ENCODE assay signal across 23 cellular contexts in the genomic region with DNA sequence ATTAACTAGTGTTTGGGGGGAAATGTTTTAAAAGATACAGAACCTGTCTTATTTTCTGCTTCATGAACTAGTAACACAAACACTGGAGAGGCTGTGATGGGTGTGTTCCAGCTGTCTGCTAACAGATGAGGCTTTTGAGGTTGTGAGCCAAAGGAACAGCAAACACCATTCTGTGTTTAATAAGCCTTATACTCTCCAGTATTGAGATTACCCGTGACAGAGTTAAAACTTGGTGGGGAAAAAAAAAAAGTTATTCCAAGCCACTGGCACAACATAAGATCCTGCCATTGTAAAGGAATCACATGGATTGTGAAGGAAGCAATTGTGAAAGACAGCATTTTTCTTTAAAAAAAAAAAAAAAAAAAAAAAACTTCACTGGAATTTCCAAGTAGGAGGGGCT. TPM values are rescaled to one million over a fixed set of nuclear protein-coding genes. Genes with fewer than 3 reads are reported as not detected.
DNase-seq lines count a peak whose midpoint lies in the region.
"Had no signal": no experiment of that assay in that cellular context is flagged by ENCODE, and none has a peak within 500 bp of the region (broad histone marks: within the 10 kb centered on the region; RNA-seq: fewer than 3 reads in every experiment).

No MANE protein-coding gene starts in this region.

- H3K36me3 Mint-ChIP-seq in activated CD4-positive, alpha-beta memory T cell treated with anti-CD3 and anti-CD28 coated beads, Interleukin-2, amount 10 ng/mL, durations not matched to agents 7 days and 5 days (ENCODE audit: low read depth), result no peaks in the 10 kb centered on the region
- H3K36me3 Mint-ChIP-seq in activated T-helper 1 cell treated with anti-CD3 and anti-CD28 coated beads, Interleukin-12 subunit alpha, Interleukin-12 subunit beta, Interleukin-2, Interleukin-4 antibody, amounts not matched to agents 30 ng/mL and 10 ng/mL and 1 ng/mL, durations not matched to agents 14 hours and 24 hours and 36 hours (ENCODE audit: low read depth), result no peaks in the 10 kb centered on the region
- H3K36me3 Mint-ChIP-seq: activated naive CD4-positive, alpha-beta T cell treated with anti-CD3 and anti-CD28 coated beads, Interleukin-2, amount 10 ng/mL, durations not matched to agents 7 days and 5 days; T-cell had no signal

- H3K27ac Mint-ChIP-seq in activated CD4-positive, alpha-beta memory T cell treated with anti-CD3 and anti-CD28 coated beads, Interleukin-2, amount 10 ng/mL, durations not matched to agents 7 days and 5 days, result no peak overlapping the region
- no peak overlapping the region for H3K27ac Mint-ChIP-seq in activated T-helper 1 cell treated with anti-CD3 and anti-CD28 coated beads, Interleukin-12 subunit alpha, Interleukin-12 subunit beta, Interleukin-2, Interleukin-4 antibody, amounts not matched to agents 30 ng/mL and 10 ng/mL and 1 ng/mL, durations not matched to agents 14 hours and 24 hours and 36 hours
- H3K27ac Mint-ChIP-seq: activated naive CD4-positive, alpha-beta T cell treated with anti-CD3 and anti-CD28 coated beads, Interleukin-2, amount 10 ng/mL, durations not matched to agents 7 days and 5 days; T-cell had no signal

- DNase-seq in GM03348 (ENCODE audit: low spot score) (peak; percentile 18), NCI-H1694 (lab: John Stamatoyannopoulos, UW) (peak; percentile 87), epidermal melanocyte (ENCODE audit: insufficient read length, low spot score) (peak; percentile 76), lung microvascular endothelial cell (ENCODE audit: low read depth in 2 of 2) (peak; percentile 13 to 20), hippocampal formation (lab: John Stamatoyannopoulos, UW) (no peak)
- DNase-seq in activated CD4-positive, alpha-beta memory T cell treated with anti-CD3 and anti-CD28 coated beads, Interleukin-2, amount 10 ng/mL, durations not matched to agents 7 days and 5 days, result no peak
- no peak for DNase-seq in activated T-helper 1 cell treated with anti-CD3 and anti-CD28 coated beads, Interleukin-12 subunit alpha, Interleukin-12 subunit beta, Interleukin-2, Interleukin-4 antibody, amounts not matched to agents 30 ng/mL and 10 ng/mL and 1 ng/mL, durations not matched to agents 14 hours and 24 hours and 36 hours (ENCODE audit: low spot score)
- DNase-seq: ACHN; activated CD4-positive, alpha-beta T cell treated with anti-CD3 and anti-CD28 coated beads, Interleukin-2, amount 50 U/mL, for 48 hours; activated CD8-positive, alpha-beta memory T cell treated with anti-CD3 and anti-CD28 coated beads, Interleukin-2, amount 50 U/mL, for 4 hours; activated naive CD4-positive, alpha-beta T cell treated with anti-CD3 and anti-CD28 coated beads, Interleukin-2, amount 10 ng/mL, durations not matched to agents 7 days and 5 days; amniotic stem cell; BE2C; effector CD4-positive, alpha-beta T cell; KBM-7; NCI-H1436; NCI-H524 treated with DMSO at 0.1 percent for 48 hours; retina; SJCRH30; stimulated activated CD4-positive, alpha-beta T cell treated with anti-CD3 and anti-CD28 coated beads, Interleukin-2, amount 100 ng/mL, for 24 hours; stomach; T-cell had no signal

- CTCF ChIA-PET in activated CD4-positive, alpha-beta memory T cell treated with anti-CD3 and anti-CD28 coated beads, Interleukin-2, amount 10 ng/mL, durations not matched to agents 7 days and 5 days (lab: Charles Lee), result interaction anchor here (0.7 to 1.8 kb wide), 2 partner anchors 11 to 794 kb away, joined by 3 to 5 read pairs; no protein-coding TSS in a partner anchor

- H3K4me1 Mint-ChIP-seq in activated CD4-positive, alpha-beta memory T cell treated with anti-CD3 and anti-CD28 coated beads, Interleukin-2, amount 10 ng/mL, durations not matched to agents 7 days and 5 days, result no peaks in the 10 kb centered on the region
- H3K4me1 Mint-ChIP-seq in activated T-helper 1 cell treated with anti-CD3 and anti-CD28 coated beads, Interleukin-12 subunit alpha, Interleukin-12 subunit beta, Interleukin-2, Interleukin-4 antibody, amounts not matched to agents 30 ng/mL and 10 ng/mL and 1 ng/mL, durations not matched to agents 14 hours and 24 hours and 36 hours (ENCODE audit: low read depth), result no peaks in the 10 kb centered on the region
- H3K4me1 Mint-ChIP-seq: activated naive CD4-positive, alpha-beta T cell treated with anti-CD3 and anti-CD28 coated beads, Interleukin-2, amount 10 ng/mL, durations not matched to agents 7 days and 5 days; T-cell had no signal

- H3K9me3 Mint-ChIP-seq in activated CD4-positive, alpha-beta memory T cell treated with anti-CD3 and anti-CD28 coated beads, Interleukin-2, amount 10 ng/mL, durations not matched to agents 7 days and 5 days, result no peaks in the 10 kb centered on the region
- no peaks in the 10 kb centered on the region for H3K9me3 Mint-ChIP-seq in activated T-helper 1 cell treated with anti-CD3 and anti-CD28 coated beads, Interleukin-12 subunit alpha, Interleukin-12 subunit beta, Interleukin-2, Interleukin-4 antibody, amounts not matched to agents 30 ng/mL and 10 ng/mL and 1 ng/mL, durations not matched to agents 14 hours and 24 hours and 36 hours
- H3K9me3 Mint-ChIP-seq: T-cell had no signal

- POLR2A ChIA-PET in activated CD4-positive, alpha-beta memory T cell treated with anti-CD3 and anti-CD28 coated beads, Interleukin-2, amount 10 ng/mL, durations not matched to agents 7 days and 5 days (lab: Charles Lee), result no interaction called here

- peaks cover 6% of the 10 kb centered on the region for H3K27me3 Mint-ChIP-seq in activated CD4-positive, alpha-beta memory T cell treated with anti-CD3 and anti-CD28 coated beads, Interleukin-2, amount 10 ng/mL, durations not matched to agents 7 days and 5 days
- peaks cover 2% of the 10 kb centered on the region for H3K27me3 Mint-ChIP-seq in activated T-helper 1 cell treated with anti-CD3 and anti-CD28 coated beads, Interleukin-12 subunit alpha, Interleukin-12 subunit beta, Interleukin-2, Interleukin-4 antibody, amounts not matched to agents 30 ng/mL and 10 ng/mL and 1 ng/mL, durations not matched to agents 14 hours and 24 hours and 36 hours (ENCODE audit: insufficient read depth)

- intact Hi-C loops in activated T-helper 1 cell treated with anti-CD3 and anti-CD28 coated beads, Interleukin-12 subunit alpha, Interleukin-12 subunit beta, Interleukin-2, Interleukin-4 antibody, amounts not matched to agents 30 ng/mL and 10 ng/mL and 1 ng/mL, durations not matched to agents 14 hours and 24 hours and 36 hours (cut with micrococcal nuclease), result no loop called here

- H3K4me3 Mint-ChIP-seq in activated CD4-positive, alpha-beta memory T cell treated with anti-CD3 and anti-CD28 coated beads, Interleukin-2, amount 10 ng/mL, durations not matched to agents 7 days and 5 days, result no peak overlapping the region
- no peak overlapping the region for H3K4me3 Mint-ChIP-seq in activated T-helper 1 cell treated with anti-CD3 and anti-CD28 coated beads, Interleukin-12 subunit alpha, Interleukin-12 subunit beta, Interleukin-2, Interleukin-4 antibody, amounts not matched to agents 30 ng/mL and 10 ng/mL and 1 ng/mL, durations not matched to agents 14 hours and 24 hours and 36 hours
- H3K4me3 Mint-ChIP-seq: activated naive CD4-positive, alpha-beta T cell treated with anti-CD3 and anti-CD28 coated beads, Interleukin-2, amount 10 ng/mL, durations not matched to agents 7 days and 5 days; nephron; T-cell had no signal

RNA-seq across cellular contexts. Expression of a gene that starts 48.4 kb away (rescaled TPM):
- 160 and 407 TPM in 2 replicates for total RNA-seq in lung microvascular endothelial cell
- 1 to 10 TPM; 7.1 to 7.3 TPM for total RNA-seq in activated CD4-positive, alpha-beta memory T cell treated with anti-CD3 and anti-CD28 coated beads, Interleukin-2, amount 10 ng/mL, durations not matched to agents 7 days and 5 days
- total RNA-seq in activated T-helper 1 cell treated with anti-CD3 and anti-CD28 coated beads, Interleukin-12 subunit alpha, Interleukin-12 subunit beta, Interleukin-2, Interleukin-4 antibody, amounts not matched to agents 30 ng/mL and 10 ng/mL and 1 ng/mL, durations not matched to agents 14 hours and 24 hours and 36 hours, result 10.4 and 10.7 TPM in 2 replicates

Comparison
In these comparisons a context has a peak if more than half of its experiments do, and no peak if none do; other contexts are left out.
1. DNase-seq: peak in GM03348 (single experiment), NCI-H1694 (single experiment), epidermal melanocyte (single experiment) and lung microvascular endothelial cell (2 of 2); none in hippocampal formation (0 of 2), activated CD4-positive, alpha-beta memory T cell treated with anti-CD3 and anti-CD28 coated beads, Interleukin-2, amount 10 ng/mL, durations not matched to agents 7 days and 5 days (single experiment) and activated T-helper 1 cell treated with anti-CD3 and anti-CD28 coated beads, Interleukin-12 subunit alpha, Interleukin-12 subunit beta, Interleukin-2, Interleukin-4 antibody, amounts not matched to agents 30 ng/mL and 10 ng/mL and 1 ng/mL, durations not matched to agents 14 hours and 24 hours and 36 hours (single experiment).
2. RNA of a gene that starts 48.4 kb away (total RNA-seq): 160 to 407 TPM in lung microvascular endothelial cell; 10.4 to 10.7 TPM in activated T-helper 1 cell treated with anti-CD3 and anti-CD28 coated beads, Interleukin-12 subunit alpha, Interleukin-12 subunit beta, Interleukin-2, Interleukin-4 antibody, amounts not matched to agents 30 ng/mL and 10 ng/mL and 1 ng/mL, durations not matched to agents 14 hours and 24 hours and 36 hours and 7.1 to 7.3 TPM in activated CD4-positive, alpha-beta memory T cell treated with anti-CD3 and anti-CD28 coated beads, Interleukin-2, amount 10 ng/mL, durations not matched to agents 7 days and 5 days; every median in the first group is over 10 times any median in the second.